In genomic region chr9:129006328-129007034, GRCh38 we compare ENCODE assay signal across 9 cellular contexts. TPM values are rescaled to one million over a fixed set of nuclear protein-coding genes. Genes with fewer than 3 reads are reported as not detected.
A peak's percentile ranks its signal among the peaks of the same experiment; 100 is the strongest.
DNase-seq lines count a peak whose midpoint lies in the region; ATAC-seq, FAIRE-seq and TF ChIP-seq lines count a peak whose summit lies in the region.
"Had no signal": no experiment of that assay in that cellular context is flagged by ENCODE, and none has a peak within 500 bp of the region (broad histone marks: within the 10 kb centered on the region; RNA-seq: fewer than 3 reads in every experiment).

No MANE protein-coding gene starts in this region.

- no peak overlapping the region for H3K4me2 ChIP-seq in MM.1S (ENCODE audit: low read depth, low read length)
- no peak overlapping the region for H3K4me2 ChIP-seq in GM12878 (ENCODE audit: control insufficient read depth, insufficient read depth)

- peak; percentile 46 for TF ChIP-seq RAD21 in GM12878 (IDR thresholded peaks at IDR 0.05; ENCODE audit: insufficient read depth, low read depth, low read length)

- peak; percentile 54 for FAIRE-seq in GM12878 (lab: Jason Lieb, UNC)
- FAIRE-seq: endometrium had no signal

- H3K4me3 ChIP-seq in MM.1S (ENCODE audit: low read length), result no peak overlapping the region
- no peak overlapping the region for H3K4me3 ChIP-seq in GM12878
- H3K4me3 ChIP-seq in skeletal muscle cell (ENCODE audit: low read depth, low read length), result no peak overlapping the region

- peaks cover 8% of the 10 kb centered on the region; the same call in 1 of the 2 replicates for H3K36me3 ChIP-seq in MM.1S (replicated peaks; ENCODE audit: insufficient read depth, low read length)
- peaks cover 25 to 43% of the 10 kb centered on the region in 2 experiments for H3K36me3 ChIP-seq in GM12878 (ENCODE audit: control insufficient read depth in 2 of 2, insufficient read depth in 2 of 2, low read length in 1 of 2)

- no peak overlapping the region for H2AFZ ChIP-seq in MM.1S (ENCODE audit: low read length)
- no peak overlapping the region for H2AFZ ChIP-seq in GM12878 (ENCODE audit: control insufficient read depth, low read depth, low read length)

- WGBS in GM12878 (ENCODE audit: insufficient coverage, insufficient replicate concordance, low lambda C conversion rate, missing lambda C conversion rate), result 55% methylated on average over 21 of the region's 21 CpGs

- H3K9ac ChIP-seq in MM.1S (ENCODE audit: low read length) (no peak overlapping the region), GM12878 (ENCODE audit: control insufficient read depth, insufficient read depth, low read length) (no peak overlapping the region)

- SMC1A ChIA-PET in GM12878 (lab: Charles Lee; ENCODE audit: uncharacterized antibody, unreplicated experiment), result no interaction called here

- intact Hi-C loops in GM12878 (cut with micrococcal nuclease; ENCODE audit: unreplicated experiment), result no loop called here

- CTCF ChIA-PET in GM12878 (lab: Yijun Ruan, JAX), result interaction anchor here (0.8 to 2.0 kb wide), 6 partner anchors 10 to 160 kb away, joined by 3 to 8 read pairs (median 4); no protein-coding TSS in a partner anchor

- no peaks in the 10 kb centered on the region for H3K9me3 ChIP-seq in MM.1S (replicated peaks; ENCODE audit: insufficient read depth, low read length)
- H3K9me3 ChIP-seq in GM12878 (replicated peaks; ENCODE audit: control insufficient read depth, insufficient read depth, low read length), result no peaks in the 10 kb centered on the region

- H3K27ac ChIP-seq in MM.1S (ENCODE audit: low read length), result peak overlapping the region; percentile 47; the same call in 1 of the 2 replicates
- no peak overlapping the region for H3K27ac ChIP-seq in GM12878 (ENCODE audit: control insufficient read depth, insufficient read depth)

- ATAC-seq in GM12878, result peak; percentile 93
- ATAC-seq in GM18907 (IDR thresholded peaks at IDR 0.05; ENCODE audit: unreplicated experiment), result no peak
- no peak for ATAC-seq in GM19351 (IDR thresholded peaks at IDR 0.05; ENCODE audit: unreplicated experiment)

- H4K20me1 ChIP-seq in MM.1S (ENCODE audit: insufficient read depth, low read length) (no peaks in the 10 kb centered on the region), GM12878 (ENCODE audit: control insufficient read depth, insufficient read depth) (no peaks in the 10 kb centered on the region)

- H3K79me2 ChIP-seq in MM.1S (ENCODE audit: low read length) (no peaks in the 10 kb centered on the region), GM12878 (ENCODE audit: control insufficient read depth, insufficient read depth, low read length) (no peaks in the 10 kb centered on the region)

- H3K4me1 ChIP-seq in MM.1S (ENCODE audit: low read length), result peaks cover 19% of the 10 kb centered on the region
- H3K4me1 ChIP-seq in GM12878 (ENCODE audit: control insufficient read depth, insufficient read depth, low read length), result no peaks in the 10 kb centered on the region

- peak; percentile 84 for TF ChIP-seq CTCF in MM.1S (IDR thresholded peaks at IDR 0.05; ENCODE audit: low read length)
- TF ChIP-seq CTCF in GM12878 (IDR thresholded peaks at IDR 0.05 in 2 of 3, conservative IDR thresholded peaks at IDR 0.05 in 1 of 3; ENCODE audit: control insufficient read depth in 2 of 3, extremely low read depth in 1 of 3, insufficient read depth in 1 of 3, low read depth in 3 of 3, low read length in 3 of 3), result peak; percentile 88 to 92 (median 88)

- peak; percentile 53 for DNase-seq in GM04504 (ENCODE audit: low read depth)
- peak; percentile 65 for DNase-seq in MM.1S
- peak; percentile 66 for DNase-seq in SKM-1 treated with dmso at 0.1 percent for 144 hours (lab: John Stamatoyannopoulos, UW; ENCODE audit: unreplicated experiment)
- no peak for DNase-seq in GM12878 (ENCODE audit: low read depth, low spot score)
- DNase-seq in hypothalamus (lab: John Stamatoyannopoulos, UW), result peak in 42 of 51 donors; percentile 10 to 79 (median 55)
- peak; percentile 23 for DNase-seq in skeletal muscle cell (ENCODE audit: low read depth)

- H3K27me3 ChIP-seq in MM.1S (replicated peaks; ENCODE audit: insufficient read depth, low read length), result no peaks in the 10 kb centered on the region
- H3K27me3 ChIP-seq in GM12878 (replicated peaks in 1 of 2; ENCODE audit: control insufficient read depth in 2 of 2, insufficient read depth in 2 of 2, low read length in 1 of 2), result no peaks in the 10 kb centered on the region

- in situ Hi-C loops in GM12878 (cut with MboI), result no loop called here

- RAD21 ChIA-PET in GM12878 (lab: Charles Lee; ENCODE audit: unreplicated experiment), result interaction anchor here (1.2 kb wide), 2 partner anchors 14 to 22 kb away, joined by 3 to 6 read pairs; partner anchors contain the start of gene SH3GLB2

- BruUV-seq in GM12878 (replicated peaks; lab: Mats Ljungman, UMichigan), result TSS peak; percentile 70

- no peak for TF ChIP-seq POLR2A in GM12878 (IDR thresholded peaks at IDR 0.05; ENCODE audit: low read depth, low read length)

- TF ChIP-seq EP300 in GM12878 (IDR thresholded peaks at IDR 0.05; ENCODE audit: borderline replicate concordance in 1 of 2, control insufficient read depth in 1 of 2, low read depth in 2 of 2, low read length in 2 of 2), result no peak

- H3F3A ChIP-seq in MM.1S (ENCODE audit: insufficient read depth, low read length), result peaks cover 40% of the 10 kb centered on the region

- H3K9me2 ChIP-seq in MM.1S (replicated peaks; ENCODE audit: insufficient read depth, low read length), result no peaks in the 10 kb centered on the region

- POLR2A ChIA-PET in GM12878 (lab: Charles Lee), result interaction anchor here (0.7 kb wide), 1 partner anchor 127 kb away, joined by 4 read pairs; no protein-coding TSS in a partner anchor

RNA-seq across cellular contexts. Expression of gene SH3GLB2, which starts 21.6 kb away (rescaled TPM):
- 51.4 and 58.4 TPM in 2 replicates for total RNA-seq in GM12878 (2013; cell fraction: nucleolus; rRNA removed)
- total RNA-seq in GM12878 (2014; rRNA removed) (38.4 and 40.2 TPM in 2 replicates), GM12878 (2014; rRNA removed; fragmentation: Illumina TruSeq; extraction: Trizol) (19.0 and 20.3 TPM in 2 replicates), GM12878 (2021) (57.8 and 59.9 TPM in 2 replicates)
- polyA plus RNA-seq in GM12878 (2011; ENCODE audit: low read depth), result 7.0 TPM
- polyA plus RNA-seq in GM12878 (2011; rRNA removed) (17.4 and 34.8 TPM in 2 replicates), GM12878 (2014; fragmentation: Illumina TruSeq; extraction: Trizol) (7.0 and 31.5 TPM in 2 replicates), GM12878 (2014; fragmentation: Nextera tagmentation; extraction: Ambion mirVana) (1 to 10 TPM in 1 of 2 experiments, under 1 TPM in 1; 0.21 to 1.2 TPM), GM12878 (2014; rRNA removed) (58.7 and 61.3 TPM in 2 replicates), GM12878 (2016; fragmentation: Nextera tagmentation; extraction: Ambion mirVana) (10 to 100 TPM in 1 of 2 experiments, 1 to 10 TPM in 1; 5.5 to 30.1 TPM)
- polyA plus RNA-seq in GM12878 (2011; cell fraction: cytosol; rRNA removed), result 43.0 and 61.6 TPM in 2 replicates
- polyA plus RNA-seq in GM12878 (2011; cell fraction: nucleus; rRNA removed), result 314 and 330 TPM in 2 replicates
- polyA plus RNA-seq in GM12878 (2012), result 30.4 and 35.1 TPM in 2 replicates
- 16.0 and 28.9 TPM in 2 replicates for polyA minus RNA-seq in GM12878 (2011; rRNA and poly(A)+ RNA removed)
- polyA minus RNA-seq in GM12878 (2011; cell fraction: cytosol; rRNA and poly(A)+ RNA removed), result 10.8 and 18.7 TPM in 2 replicates
- 17.4 and 24.1 TPM in 2 replicates for polyA minus RNA-seq in GM12878 (2011; cell fraction: nucleus; rRNA and poly(A)+ RNA removed)

RNA-seq across cellular contexts. Expression of gene MIGA2, which starts 29.9 kb away (rescaled TPM):
- 75.6 and 86.7 TPM in 2 replicates for total RNA-seq in GM12878 (2013; cell fraction: nucleolus; rRNA removed)
- total RNA-seq in GM12878 (2014; rRNA removed) (15.5 and 15.8 TPM in 2 replicates), GM12878 (2014; rRNA removed; fragmentation: Illumina TruSeq; extraction: Trizol) (7.9 and 8.1 TPM in 2 replicates), GM12878 (2021) (27.8 and 31.0 TPM in 2 replicates)
- 7.5 TPM for polyA plus RNA-seq in GM12878 (2011; ENCODE audit: low read depth)
- polyA plus RNA-seq in GM12878 (2011; rRNA removed) (6.2 and 9.5 TPM in 2 replicates), GM12878 (2014; fragmentation: Illumina TruSeq; extraction: Trizol) (1.5 and 6.7 TPM in 2 replicates), GM12878 (2014; fragmentation: Nextera tagmentation; extraction: Ambion mirVana) (under 1 TPM; 0.14 to 0.77 TPM), GM12878 (2014; rRNA removed) (27.3 and 28.0 TPM in 2 replicates), GM12878 (2016; fragmentation: Nextera tagmentation; extraction: Ambion mirVana) (10 to 100 TPM; 18.2 to 21.0 TPM)
- polyA plus RNA-seq in GM12878 (2011; cell fraction: cytosol; rRNA removed), result 12.4 and 21.6 TPM in 2 replicates
- polyA plus RNA-seq in GM12878 (2011; cell fraction: nucleus; rRNA removed), result 187 and 207 TPM in 2 replicates
- polyA plus RNA-seq in GM12878 (2012), result 14.0 and 17.2 TPM in 2 replicates
- polyA minus RNA-seq in GM12878 (2011; rRNA and poly(A)+ RNA removed), result 8.4 and 17.2 TPM in 2 replicates
- polyA minus RNA-seq in GM12878 (2011; cell fraction: cytosol; rRNA and poly(A)+ RNA removed), result 4.9 and 7.5 TPM in 2 replicates
- polyA minus RNA-seq in GM12878 (2011; cell fraction: nucleus; rRNA and poly(A)+ RNA removed), result 20.2 and 27.9 TPM in 2 replicates

RNA-seq across cellular contexts. Expression of gene NUP188, which starts 59.0 kb away (rescaled TPM):
- total RNA-seq in GM12878 (2013; cell fraction: nucleolus; rRNA removed), result 285 and 303 TPM in 2 replicates
- total RNA-seq in GM12878 (2014; rRNA removed) (43.9 and 48.1 TPM in 2 replicates), GM12878 (2014; rRNA removed; fragmentation: Illumina TruSeq; extraction: Trizol) (32.4 and 34.0 TPM in 2 replicates), GM12878 (2021) (61.3 and 71.5 TPM in 2 replicates)
- 32.2 TPM for polyA plus RNA-seq in GM12878 (2011; ENCODE audit: low read depth)
- polyA plus RNA-seq in GM12878 (2011; rRNA removed) (32.1 and 52.3 TPM in 2 replicates), GM12878 (2014; fragmentation: Illumina TruSeq; extraction: Trizol) (41.0 and 47.3 TPM in 2 replicates), GM12878 (2014; fragmentation: Nextera tagmentation; extraction: Ambion mirVana) (1 to 10 TPM; 1.4 to 3.5 TPM), GM12878 (2014; rRNA removed) (49.6 and 51.2 TPM in 2 replicates), GM12878 (2016; fragmentation: Nextera tagmentation; extraction: Ambion mirVana) (10 to 100 TPM; 72.9 to 73.7 TPM)
- polyA plus RNA-seq in GM12878 (2011; cell fraction: cytosol; rRNA removed), result 81.9 and 97.9 TPM in 2 replicates
- 179 and 219 TPM in 2 replicates for polyA plus RNA-seq in GM12878 (2011; cell fraction: nucleus; rRNA removed)
- polyA plus RNA-seq in GM12878 (2012), result 32.0 and 35.5 TPM in 2 replicates
- polyA minus RNA-seq in GM12878 (2011; rRNA and poly(A)+ RNA removed), result 156 and 211 TPM in 2 replicates
- polyA minus RNA-seq in GM12878 (2011; cell fraction: cytosol; rRNA and poly(A)+ RNA removed), result 73.6 and 85.4 TPM in 2 replicates
- polyA minus RNA-seq in GM12878 (2011; cell fraction: nucleus; rRNA and poly(A)+ RNA removed), result 78.3 and 126 TPM in 2 replicates

RNA-seq across cellular contexts. Expression of gene DOLK, which starts 59.1 kb away (rescaled TPM):
- 11.4 and 11.8 TPM in 2 replicates for total RNA-seq in GM12878 (2013; cell fraction: nucleolus; rRNA removed)
- total RNA-seq in GM12878 (2014; rRNA removed) (15.7 and 16.9 TPM in 2 replicates), GM12878 (2014; rRNA removed; fragmentation: Illumina TruSeq; extraction: Trizol) (6.8 and 7.1 TPM in 2 replicates), GM12878 (2021) (9.3 and 10.9 TPM in 2 replicates)
- polyA plus RNA-seq in GM12878 (2011; ENCODE audit: low read depth), result 2.8 TPM
- polyA plus RNA-seq in GM12878 (2011; rRNA removed) (3.5 and 6.4 TPM in 2 replicates), GM12878 (2014; fragmentation: Illumina TruSeq; extraction: Trizol) (8.4 and 9.0 TPM in 2 replicates), GM12878 (2014; fragmentation: Nextera tagmentation; extraction: Ambion mirVana) (1 to 10 TPM; 1.9 to 3.2 TPM), GM12878 (2014; rRNA removed) (9.3 and 10.4 TPM in 2 replicates), GM12878 (2016; fragmentation: Nextera tagmentation; extraction: Ambion mirVana) (10 to 100 TPM; 17.8 to 18.2 TPM)
- polyA plus RNA-seq in GM12878 (2011; cell fraction: cytosol; rRNA removed), result 9.1 and 11.6 TPM in 2 replicates
- 6.9 and 7.5 TPM in 2 replicates for polyA plus RNA-seq in GM12878 (2011; cell fraction: nucleus; rRNA removed)
- 5.0 and 7.2 TPM in 2 replicates for polyA plus RNA-seq in GM12878 (2012)
- 23.9 and 26.4 TPM in 2 replicates for polyA minus RNA-seq in GM12878 (2011; rRNA and poly(A)+ RNA removed)
- polyA minus RNA-seq in GM12878 (2011; cell fraction: cytosol; rRNA and poly(A)+ RNA removed), result 4.1 and 7.1 TPM in 2 replicates
- polyA minus RNA-seq in GM12878 (2011; cell fraction: nucleus; rRNA and poly(A)+ RNA removed), result 20.3 and 30.5 TPM in 2 replicates
